ENCODE assay signal across 23 cellular contexts in the genomic region with DNA sequence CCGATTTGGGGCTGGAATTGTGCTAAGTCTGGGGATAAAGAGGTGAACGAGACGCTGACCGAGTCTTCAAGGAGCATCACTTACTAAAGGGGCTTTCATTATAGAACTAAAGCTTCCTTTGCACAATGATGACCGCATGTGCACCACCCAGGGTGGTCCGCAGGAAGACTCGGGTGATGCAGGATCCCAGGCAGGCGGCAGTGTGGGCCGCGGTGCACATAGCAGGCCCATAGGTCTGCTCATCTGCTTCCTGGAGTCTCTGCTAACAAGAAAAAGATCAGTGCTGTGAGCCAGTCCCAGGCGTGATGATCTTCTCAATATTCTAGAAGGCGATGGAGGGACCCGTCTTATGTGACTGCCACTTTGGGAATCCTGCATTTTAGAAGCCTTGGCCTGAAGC.
"Had no signal": no experiment of that assay in that cellular context is flagged by ENCODE, and none has a peak within 500 bp of the region (broad histone marks: within the 10 kb centered on the region; RNA-seq: fewer than 3 reads in every experiment).

No MANE protein-coding gene starts in this region.

- H3K27me3 ChIP-seq: ascending aorta, body of pancreas had no signal

- H3K27ac Mint-ChIP-seq: activated CD4-positive, alpha-beta memory T cell treated with anti-CD3 and anti-CD28 coated beads for 36 hours; activated CD4-positive, alpha-beta T cell treated with anti-CD3 and anti-CD28 coated beads, Interleukin-2, amount 10 ng/mL, durations not matched to agents 7 days and 5 days; activated naive CD4-positive, alpha-beta T cell treated with anti-CD3 and anti-CD28 coated beads, Interleukin-2, amount 50 U/mL, for 72 hours; activated naive CD8-positive, alpha-beta T cell treated with anti-CD3 and anti-CD28 coated beads, Interleukin-2, amount 50 U/mL, for 24 hours; T-helper 17 cell had no signal

- H3K4me1 ChIP-seq: ascending aorta had no signal

- H3K9me3 Mint-ChIP-seq: activated CD4-positive, alpha-beta memory T cell treated with anti-CD3 and anti-CD28 coated beads for 36 hours; activated CD4-positive, alpha-beta T cell treated with anti-CD3 and anti-CD28 coated beads, Interleukin-2, amount 10 ng/mL, durations not matched to agents 7 days and 5 days; activated naive CD8-positive, alpha-beta T cell treated with anti-CD3 and anti-CD28 coated beads, Interleukin-2, amount 50 U/mL, for 24 hours had no signal

- H3K4me3 ChIP-seq: ascending aorta, body of pancreas had no signal

- H3K27ac ChIP-seq: ascending aorta, body of pancreas had no signal

- DNase-seq: activated CD4-positive, alpha-beta memory T cell treated with anti-CD3 and anti-CD28 coated beads for 36 hours; activated CD4-positive, alpha-beta T cell treated with anti-CD3 and anti-CD28 coated beads, Interleukin-2, amount 10 ng/mL, durations not matched to agents 7 days and 5 days; activated CD4-positive, CD25-positive, alpha-beta regulatory T cell; activated CD8-positive, alpha-beta memory T cell treated with anti-CD3 and anti-CD28 coated beads for 24 hours; activated naive CD4-positive, alpha-beta T cell treated with Interleukin-2 at 50 U/mL for 16 hours; activated naive CD8-positive, alpha-beta T cell treated with anti-CD3 and anti-CD28 coated beads, Interleukin-2, amount 50 U/mL, for 24 hours; activated T-cell treated with anti-CD3 and anti-CD28 coated beads, Interleukin-2, amount 50 U/mL, for 4 hours; amniotic stem cell; body of pancreas; central memory CD4-positive, alpha-beta T cell; KG1; NCI-H1092 treated with DMSO at 0.1 percent for 48 hours; NCI-H1417 treated with DMSO at 0.1 percent for 48 hours; NCI-H1694 treated with DMSO at 0.1 percent for 48 hours; NCI-H2029 treated with DMSO at 0.1 percent for 48 hours; NCI-H345; NCI-H510A; NCI-H69; SHP77; T-helper 17 cell; T-helper 9 cell had no signal

- H3K4me1 Mint-ChIP-seq: activated CD4-positive, alpha-beta T cell treated with anti-CD3 and anti-CD28 coated beads, Interleukin-2, amount 10 ng/mL, durations not matched to agents 7 days and 5 days; activated naive CD8-positive, alpha-beta T cell treated with anti-CD3 and anti-CD28 coated beads, Interleukin-2, amount 50 U/mL, for 24 hours; T-helper 17 cell had no signal

- H3K9me3 ChIP-seq: ascending aorta, body of pancreas had no signal

- H3K36me3 ChIP-seq: ascending aorta had no signal

- H3K4me3 Mint-ChIP-seq: activated CD4-positive, alpha-beta memory T cell treated with anti-CD3 and anti-CD28 coated beads for 36 hours; activated CD4-positive, alpha-beta T cell treated with anti-CD3 and anti-CD28 coated beads, Interleukin-2, amount 10 ng/mL, durations not matched to agents 7 days and 5 days; activated naive CD8-positive, alpha-beta T cell treated with anti-CD3 and anti-CD28 coated beads, Interleukin-2, amount 50 U/mL, for 24 hours; activated T-cell treated with anti-CD3 and anti-CD28 coated beads, Interleukin-2, amount 50 U/mL, for 4 hours; T-helper 17 cell had no signal

- H3K36me3 Mint-ChIP-seq: activated CD4-positive, alpha-beta memory T cell treated with anti-CD3 and anti-CD28 coated beads for 36 hours; activated naive CD4-positive, alpha-beta T cell treated with anti-CD3 and anti-CD28 coated beads, Interleukin-2, amount 50 U/mL, for 72 hours had no signal

- H3K27me3 Mint-ChIP-seq: activated CD4-positive, alpha-beta T cell treated with anti-CD3 and anti-CD28 coated beads, Interleukin-2, amount 10 ng/mL, durations not matched to agents 7 days and 5 days; activated naive CD8-positive, alpha-beta T cell treated with anti-CD3 and anti-CD28 coated beads, Interleukin-2, amount 50 U/mL, for 24 hours; T-helper 17 cell had no signal
